Comparison of ENCODE assay signal across 1 cellular context in genomic region chr15:50096158-50096821, GRCh38.
TF ChIP-seq lines count a peak whose summit lies in the region.

No MANE protein-coding gene starts in this region.

TF ChIP-seq in SK-N-SH treated with all-trans-retinoic acid at 6 μM for 48 hours, 23 proteins besides CTCF, POLR2A, EP300 and RAD21 (continued from another document):
- no peak for TF ChIP-seq TSHZ2 (CRISPR knock-in tag; IDR thresholded peaks at IDR 0.05)
- TF ChIP-seq, protein P1, sequence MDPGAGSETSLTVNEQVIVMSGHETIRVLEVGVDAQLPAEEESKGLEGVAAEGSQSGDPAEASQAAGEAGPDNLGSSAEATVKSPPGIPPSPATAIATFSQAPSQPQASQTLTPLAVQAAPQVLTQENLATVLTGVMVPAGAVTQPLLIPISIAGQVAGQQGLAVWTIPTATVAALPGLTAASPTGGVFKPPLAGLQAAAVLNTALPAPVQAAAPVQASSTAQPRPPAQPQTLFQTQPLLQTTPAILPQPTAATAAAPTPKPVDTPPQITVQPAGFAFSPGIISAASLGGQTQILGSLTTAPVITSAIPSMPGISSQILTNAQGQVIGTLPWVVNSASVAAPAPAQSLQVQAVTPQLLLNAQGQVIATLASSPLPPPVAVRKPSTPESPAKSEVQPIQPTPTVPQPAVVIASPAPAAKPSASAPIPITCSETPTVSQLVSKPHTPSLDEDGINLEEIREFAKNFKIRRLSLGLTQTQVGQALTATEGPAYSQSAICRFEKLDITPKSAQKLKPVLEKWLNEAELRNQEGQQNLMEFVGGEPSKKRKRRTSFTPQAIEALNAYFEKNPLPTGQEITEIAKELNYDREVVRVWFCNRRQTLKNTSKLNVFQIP (CRISPR knock-in tag; IDR thresholded peaks at IDR 0.05; ENCODE audit: borderline replicate concordance, low read depth) = no peak
- TF ChIP-seq ISL1 (CRISPR knock-in tag; IDR thresholded peaks at IDR 0.05) = no peak
- TF ChIP-seq BACH2 (CRISPR knock-in tag; IDR thresholded peaks at IDR 0.05; ENCODE audit: borderline replicate concordance) = no peak
